8 cellular contexts compared by ENCODE assay signal in genomic region chr5:134845852-134846640, GRCh38. TPM values are rescaled to one million over a fixed set of nuclear protein-coding genes. Genes with fewer than 3 reads are reported as not detected.
DNase-seq lines count a peak whose midpoint lies in the region; ATAC-seq and TF ChIP-seq lines count a peak whose summit lies in the region.

TSS of gene C5orf24 (plus strand) at chr5:134845968. CDS start at chr5:134854901, 8,933 bp downstream.

- H3K4me3 ChIP-seq in fibroblast of the aortic adventitia (ENCODE audit: low read depth, low read length) = peak within 1 kb of the TSS; percentile 75

- peaks cover 23% of the 10 kb centered on the region for H3K36me3 Mint-ChIP-seq in nephron (ENCODE audit: low read depth)

- H3K27me3 Mint-ChIP-seq in nephron (ENCODE audit: low read depth) = no peaks in the 10 kb centered on the region

- peak within 1 kb of the TSS; percentile 95 to 98 (median 97) for H3K27ac Mint-ChIP-seq in nephron

- H3K4me1 Mint-ChIP-seq in nephron = peaks cover 18% of the 10 kb centered on the region

- DNase-seq in ELR (ENCODE audit: low read depth) (peak; percentile 96), H4 (ENCODE audit: low spot score) (peak; percentile 96), LoVo (ENCODE audit: low spot score) (peak; percentile 97), SHP77 treated with DMSO at 0.1 percent for 48 hours (lab: John Stamatoyannopoulos, UW) (peak; percentile 91), fibroblast of the aortic adventitia (ENCODE audit: low read depth) (peak; percentile 97)
- peak; percentile 97 for DNase-seq in activated effector memory CD4-positive, alpha-beta T cell treated with anti-CD3 and anti-CD28 coated beads, Interleukin-2, amount 50 U/mL, for 16 hours
- peak; percentile 94 for DNase-seq in stimulated activated naive CD8-positive, alpha-beta T cell treated with anti-CD3 and anti-CD28 coated beads, Interleukin-15, Interleukin-2, amounts not matched to agents 100 U/mL and 50 U/mL, for 24 hours

- TF ChIP-seq CTCF in fibroblast of the aortic adventitia (IDR thresholded peaks at IDR 0.05; ENCODE audit: insufficient read depth, low read length) (no peak), nephron (IDR thresholded peaks at IDR 0.05; ENCODE audit: unreplicated experiment in 3 of 3) (no peak)

- peak; percentile 98 for ATAC-seq in stimulated activated naive CD8-positive, alpha-beta T cell treated with anti-CD3 and anti-CD28 coated beads, Interleukin-15, Interleukin-2, amounts not matched to agents 100 U/mL and 50 U/mL, for 24 hours

- no peaks in the 10 kb centered on the region for H3K9me3 Mint-ChIP-seq in nephron

- peak within 1 kb of the TSS; percentile 93 to 95 (median 95) for H3K4me3 Mint-ChIP-seq in nephron

RNA-seq across cellular contexts. Expression of gene C5orf24, which starts in this region (rescaled TPM):
- total RNA-seq in H4 (2014; rRNA removed; shearing (Covaris generic)) = 28.5 and 41.4 TPM in 2 replicates
- total RNA-seq in fibroblast of the aortic adventitia (ENCODE audit: low replicate concordance) = 18.7 and 61.5 TPM in 2 replicates

Comparison
In these comparisons a context has a peak if more than half of its experiments do, and no peak if none do; other contexts are left out.
1. Peak in every context shown above with its lines: DNase-seq, ATAC-seq and H3K4me3 ChIP-seq.